In the genomic region with DNA sequence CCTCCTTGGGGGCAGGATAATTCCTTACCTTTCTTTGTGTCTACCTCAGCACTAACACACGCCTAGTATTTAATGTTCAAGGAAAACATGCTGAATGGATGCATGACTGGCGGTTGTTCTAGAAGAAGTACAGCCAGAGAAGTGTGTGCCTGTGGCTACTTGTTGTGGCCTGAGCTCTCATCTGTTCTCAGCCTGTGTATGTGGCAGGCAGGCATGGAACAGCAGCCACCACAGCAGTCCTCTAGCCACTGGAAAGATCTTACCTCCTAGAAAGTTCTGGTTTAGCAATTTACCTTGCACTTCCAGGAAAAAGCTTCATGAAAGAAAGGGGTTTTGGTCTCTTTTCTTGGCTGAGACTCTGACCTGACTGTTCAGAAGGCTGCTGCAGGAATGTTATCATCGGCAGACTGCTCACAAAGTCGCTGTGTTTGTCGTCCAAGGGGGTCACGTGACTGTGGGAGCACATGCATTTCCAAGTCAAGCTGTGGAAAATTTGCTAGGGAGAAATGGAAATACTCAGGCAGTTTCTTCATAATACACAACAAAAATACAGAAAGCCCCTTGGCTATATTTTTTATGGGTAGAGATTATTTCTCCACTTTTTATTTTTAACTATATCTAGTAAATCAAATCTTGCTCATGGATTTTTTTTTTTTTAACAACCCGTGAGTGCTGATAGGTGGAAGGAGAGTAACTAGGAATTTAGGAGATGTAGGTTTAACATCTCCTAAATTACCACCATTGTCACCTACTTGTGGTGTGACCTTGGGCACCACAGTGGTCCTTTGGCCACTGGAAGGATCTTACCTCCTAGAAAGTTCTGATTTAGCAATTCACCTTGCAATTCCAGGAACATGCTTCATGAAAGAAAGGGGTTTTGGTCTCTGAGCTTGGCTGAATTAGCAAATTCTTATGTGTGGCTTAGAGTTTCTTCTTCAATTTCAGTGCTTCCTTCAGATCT, we compare ENCODE assay signal across 11 cellular contexts.
DNase-seq lines count a peak whose midpoint lies in the region; FAIRE-seq and TF ChIP-seq lines count a peak whose summit lies in the region.
"Had no signal": no experiment of that assay in that cellular context is flagged by ENCODE, and none has a peak within 500 bp of the region (broad histone marks: within the 10 kb centered on the region; RNA-seq: fewer than 3 reads in every experiment).

No MANE protein-coding gene starts in this region.

- H3K27me3 ChIP-seq in testis, result no peaks in the 10 kb centered on the region

- TF ChIP-seq POLR2A in testis (IDR thresholded peaks at IDR 0.05), result no peak

- WGBS in testis, 2 donors, result 19 to 32% methylated on average over 7 of the region's 7 CpGs

- H3K27ac ChIP-seq in testis, result peak overlapping the region; percentile 71 to 84

- peak; percentile 91 for FAIRE-seq in endometrium (lab: Jason Lieb, UNC)
- FAIRE-seq: urothelium cell line had no signal

- DNase-seq in NCI-H748 (lab: John Stamatoyannopoulos, UW; ENCODE audit: unreplicated experiment), result peak; percentile 24
- no peak for DNase-seq in NCI-H748 treated with DMSO at 0.1 percent for 48 hours (lab: John Stamatoyannopoulos, UW)
- DNase-seq in medulla oblongata (ENCODE audit: extremely low spot score), result peak; percentile 92
- DNase-seq in testis, result peak; percentile 94
- DNase-seq in T1000 (lab: John Stamatoyannopoulos, UW), result no peak
- no peak for DNase-seq in NCI-H345 treated with DMSO at 0.1 percent for 48 hours (lab: John Stamatoyannopoulos, UW; ENCODE audit: unreplicated experiment)
- DNase-seq in NOMO-1 treated with dmso at 0.1 percent for 144 hours (lab: John Stamatoyannopoulos, UW; ENCODE audit: unreplicated experiment), result no peak
- DNase-seq: activated CD4-positive, alpha-beta T cell treated with anti-CD3 and anti-CD28 coated beads, Interleukin-2, amount 10 ng/mL, durations not matched to agents 7 days and 5 days; activated naive CD8-positive, alpha-beta T cell treated with anti-CD3 and anti-CD28 coated beads, Interleukin-2, amount 50 U/mL, for 24 hours had no signal

- no peaks in the 10 kb centered on the region for H3K36me3 ChIP-seq in testis (ENCODE audit: low read depth, missing control alignments)

- H3K9me3 ChIP-seq in testis, result no peaks in the 10 kb centered on the region

- no peak for TF ChIP-seq CTCF in testis (IDR thresholded peaks at IDR 0.05)

- intact Hi-C loops in testis (cut with DNase I; ENCODE audit: low total_unique reads), result no loop called here

- no peak overlapping the region for H3K4me3 ChIP-seq in testis

- peaks cover 26% of the 10 kb centered on the region for H3K4me1 ChIP-seq in testis

Comparison
In these comparisons a context has a peak if more than half of its experiments do, and no peak if none do; other contexts are left out.
1. DNase-seq: peak in NCI-H748 (single experiment), medulla oblongata (single experiment) and testis (single experiment); none in NCI-H748 treated with DMSO at 0.1 percent for 48 hours (single experiment), T1000 (single experiment), NCI-H345 treated with DMSO at 0.1 percent for 48 hours (single experiment) and NOMO-1 treated with dmso at 0.1 percent for 144 hours (single experiment).